7 cellular contexts compared by ENCODE assay signal in the genomic region with DNA sequence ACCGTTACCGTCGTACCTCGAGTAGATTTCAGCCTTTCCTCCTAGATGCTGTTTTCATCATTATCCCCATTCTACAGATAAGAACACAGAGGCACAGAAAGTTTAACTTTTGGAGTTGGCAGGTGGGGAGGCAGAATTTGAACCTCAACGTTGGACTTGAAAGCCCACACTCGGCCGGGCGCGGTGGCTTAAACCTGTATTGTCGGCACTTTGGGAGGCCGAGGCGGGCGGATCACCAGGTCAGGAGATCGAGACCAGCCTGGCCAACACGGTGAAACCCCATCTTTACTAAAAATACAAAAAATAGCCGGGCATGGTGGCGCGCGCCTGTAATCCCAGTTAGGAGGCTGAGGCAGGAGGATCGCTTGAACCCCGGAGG. TPM values are rescaled to one million over a fixed set of nuclear protein-coding genes. Genes with fewer than 3 reads are reported as not detected.
DNase-seq lines count a peak whose midpoint lies in the region; ATAC-seq and TF ChIP-seq lines count a peak whose summit lies in the region.

No MANE protein-coding gene starts in this region.

- no peaks in the 10 kb centered on the region for H3K9me3 Mint-ChIP-seq in activated naive CD8-positive, alpha-beta T cell (ENCODE audit: low read depth)
- H3K9me3 Mint-ChIP-seq in stimulated activated memory B cell treated with anti-CD40 and anti-IgM and Interleukin-4, amounts not matched to agents 10 μg/mL and 1 μg/mL and 100 μg/mL, for 72 hours: no peaks in the 10 kb centered on the region

- no peaks in the 10 kb centered on the region for H3K36me3 Mint-ChIP-seq in activated naive CD8-positive, alpha-beta T cell
- H3K36me3 Mint-ChIP-seq in stimulated activated memory B cell treated with anti-CD40 and anti-IgM and Interleukin-4, amounts not matched to agents 10 μg/mL and 1 μg/mL and 100 μg/mL, for 72 hours: no peaks in the 10 kb centered on the region

- H3K9me2 ChIP-seq in HCT116 (ENCODE audit: insufficient read depth): no peaks in the 10 kb centered on the region

- peaks cover 25% of the 10 kb centered on the region for H3K4me1 Mint-ChIP-seq in activated naive CD8-positive, alpha-beta T cell (ENCODE audit: low read depth)
- H3K4me1 Mint-ChIP-seq in stimulated activated memory B cell treated with anti-CD40 and anti-IgM and Interleukin-4, amounts not matched to agents 10 μg/mL and 1 μg/mL and 100 μg/mL, for 72 hours: peaks cover 33% of the 10 kb centered on the region

- H3K4me3 Mint-ChIP-seq in activated naive CD8-positive, alpha-beta T cell: peak overlapping the region; percentile 61
- peak overlapping the region; percentile 81 for H3K4me3 Mint-ChIP-seq in stimulated activated memory B cell treated with anti-CD40 and anti-IgM and Interleukin-4, amounts not matched to agents 10 μg/mL and 1 μg/mL and 100 μg/mL, for 72 hours

- TF ChIP-seq RAD21 in HCT116 (IDR thresholded peaks at IDR 0.05; ENCODE audit: low read depth): no peak

- H3K4me3 ChIP-seq in HCT116 (replicated peaks in 1 of 2; ENCODE audit: low read depth in 1 of 2, low read length in 2 of 2) (peak overlapping the region; percentile 69 to 75), iPS-20b (ENCODE audit: low read length) (peak overlapping the region; percentile 75)

- H3K27me3 Mint-ChIP-seq in activated naive CD8-positive, alpha-beta T cell: no peaks in the 10 kb centered on the region
- H3K27me3 Mint-ChIP-seq in stimulated activated memory B cell treated with anti-CD40 and anti-IgM and Interleukin-4, amounts not matched to agents 10 μg/mL and 1 μg/mL and 100 μg/mL, for 72 hours: no peaks in the 10 kb centered on the region

- H3K4me1 ChIP-seq in HCT116 (ENCODE audit: control insufficient read depth in 1 of 2, insufficient read depth in 2 of 2, low read length in 2 of 2) (peaks cover 0 to 15% of the 10 kb centered on the region in 2 experiments; a peak in 2 of 4 replicates), iPS-20b (ENCODE audit: insufficient read depth, low read length) (no peaks in the 10 kb centered on the region)

- H3K27ac ChIP-seq in HCT116 (ENCODE audit: low read depth, low read length) (peak overlapping the region; percentile 59), iPS-20b (ENCODE audit: low read length) (no peak overlapping the region)

- peak overlapping the region; percentile 18 for H2AFZ ChIP-seq in HCT116 (ENCODE audit: low read depth, low read length, poor library complexity, severe bottlenecking)

- peak overlapping the region; percentile 76 for H3K9ac ChIP-seq in HCT116 (ENCODE audit: low read length)
- H3K9ac ChIP-seq in iPS-20b (ENCODE audit: low read depth, low read length): peak overlapping the region; percentile 34; the same call in 1 of the 2 replicates

- peak overlapping the region; percentile 91 for H3K4me2 ChIP-seq in HCT116 (ENCODE audit: low read length)

- no peaks in the 10 kb centered on the region for H4K20me1 ChIP-seq in HCT116 (ENCODE audit: insufficient read depth)

- H3K36me3 ChIP-seq in HCT116 (ENCODE audit: control insufficient read depth in 1 of 2, insufficient read depth in 2 of 2, low read length in 2 of 2): no peaks in the 10 kb centered on the region
- H3K36me3 ChIP-seq in iPS-20b (ENCODE audit: insufficient read depth, low read depth, low read length): no peaks in the 10 kb centered on the region

- no peak overlapping the region for H3K27ac Mint-ChIP-seq in activated naive CD8-positive, alpha-beta T cell
- H3K27ac Mint-ChIP-seq in stimulated activated memory B cell treated with anti-CD40 and anti-IgM and Interleukin-4, amounts not matched to agents 10 μg/mL and 1 μg/mL and 100 μg/mL, for 72 hours: peak overlapping the region; percentile 81

- intact Hi-C loops in HCT116 (cut with micrococcal nuclease): no loop called here

- RAD21 ChIA-PET in HCT116 (lab: Charles Lee; ENCODE audit: low non-redundant PET in 1 of 2, low total read pairs in 2 of 2, uncharacterized antibody in 2 of 2, unreplicated experiment in 2 of 2): no interaction called here

- TF ChIP-seq CTCF in HCT116 (IDR thresholded peaks at IDR 0.05 in 2 of 3, conservative IDR thresholded peaks at IDR 0.05 in 1 of 3; ENCODE audit: borderline replicate concordance in 1 of 3, insufficient read depth in 1 of 3, low read depth in 2 of 3, low read length in 2 of 3): no peak

- ATAC-seq in HCT116 (peak; percentile 7; the same call in 1 of the 2 replicates), HG02642 (IDR thresholded peaks at IDR 0.05; ENCODE audit: poor library complexity, unreplicated experiment) (no peak)
- no peak for ATAC-seq in stimulated activated memory B cell treated with anti-CD40 and anti-IgM and Interleukin-4, amounts not matched to agents 10 μg/mL and 1 μg/mL and 100 μg/mL, for 72 hours

- TSS peak; percentile 88 for BruUV-seq in HCT116 (replicated peaks; lab: Mats Ljungman, UMichigan)

- POLR2A ChIA-PET in HCT116 (lab: Charles Lee): no interaction called here

- H3K9me3 ChIP-seq in HCT116 (ENCODE audit: control insufficient read depth in 1 of 2, insufficient read depth in 1 of 2, low read depth in 1 of 2, low read length in 2 of 2) (0 out of 4 replicates have a peak, but pooled peaks cover 0 to 8% of the 10 kb centered on the region in 2 experiments), iPS-20b (ENCODE audit: insufficient read depth, low read depth, low read length) (no peaks in the 10 kb centered on the region)

- no peak for DNase-seq in HCT116 (ENCODE audit: low read depth, low spot score)
- DNase-seq in NAMALWA (ENCODE audit: low spot score): no peak
- no peak for DNase-seq in NOMO-1 treated with dmso at 0.1 percent for 144 hours (lab: John Stamatoyannopoulos, UW; ENCODE audit: unreplicated experiment)

- H3K27me3 ChIP-seq in HCT116 (ENCODE audit: insufficient read depth, low read length) (no peaks in the 10 kb centered on the region), iPS-20b (ENCODE audit: insufficient read depth, low read length) (peaks cover 7% of the 10 kb centered on the region; the same call in 1 of the 2 replicates)

- no peak for TF ChIP-seq POLR2A in HCT116 (IDR thresholded peaks at IDR 0.05; ENCODE audit: borderline replicate concordance, extremely low read depth, insufficient read depth, insufficient read length)

- CTCF ChIA-PET in HCT116 (lab: Charles Lee): no interaction called here

- H3K79me2 ChIP-seq in HCT116 (ENCODE audit: insufficient read depth, low read length): no peaks in the 10 kb centered on the region

TF ChIP-seq in HCT116, 20 proteins besides CTCF, POLR2A, EP300 and RAD21:
- TF ChIP-seq YY1 (IDR thresholded peaks at IDR 0.05; ENCODE audit: extremely low read depth, insufficient replicate concordance, low read depth, low read length) (no peak), ZFX (IDR thresholded peaks at IDR 0.05) (peak; percentile 24; the same call in 1 of the 2 replicates)
- TF ChIP-seq, protein P1, sequence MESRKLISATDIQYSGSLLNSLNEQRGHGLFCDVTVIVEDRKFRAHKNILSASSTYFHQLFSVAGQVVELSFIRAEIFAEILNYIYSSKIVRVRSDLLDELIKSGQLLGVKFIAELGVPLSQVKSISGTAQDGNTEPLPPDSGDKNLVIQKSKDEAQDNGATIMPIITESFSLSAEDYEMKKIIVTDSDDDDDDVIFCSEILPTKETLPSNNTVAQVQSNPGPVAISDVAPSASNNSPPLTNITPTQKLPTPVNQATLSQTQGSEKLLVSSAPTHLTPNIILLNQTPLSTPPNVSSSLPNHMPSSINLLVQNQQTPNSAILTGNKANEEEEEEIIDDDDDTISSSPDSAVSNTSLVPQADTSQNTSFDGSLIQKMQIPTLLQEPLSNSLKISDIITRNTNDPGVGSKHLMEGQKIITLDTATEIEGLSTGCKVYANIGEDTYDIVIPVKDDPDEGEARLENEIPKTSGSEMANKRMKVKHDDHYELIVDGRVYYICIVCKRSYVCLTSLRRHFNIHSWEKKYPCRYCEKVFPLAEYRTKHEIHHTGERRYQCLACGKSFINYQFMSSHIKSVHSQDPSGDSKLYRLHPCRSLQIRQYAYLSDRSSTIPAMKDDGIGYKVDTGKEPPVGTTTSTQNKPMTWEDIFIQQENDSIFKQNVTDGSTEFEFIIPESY (IDR thresholded peaks at IDR 0.05; ENCODE audit: extremely low read depth, insufficient replicate concordance, low read length): no peak
TF ChIP-seq in HCT116: peak in this region for 1.

RNA-seq across cellular contexts. Expression of a gene that starts 11.5 kb away (rescaled TPM):
- 0.57 TPM for total RNA-seq in HCT116 (2021; ENCODE audit: unreplicated experiment)
- 0.27 and 0.34 TPM in 2 replicates for polyA plus RNA-seq in HCT116 (2012)

RNA-seq across cellular contexts. Expression of a gene that starts 13.9 kb away (rescaled TPM):
- 0.42 TPM for total RNA-seq in HCT116 (2021; ENCODE audit: unreplicated experiment)
- 0.30 and 0.51 TPM in 2 replicates for polyA plus RNA-seq in HCT116 (2012)

RNA-seq across cellular contexts. Expression of a gene that starts 31.5 kb away (rescaled TPM):
- 90.7 TPM for total RNA-seq in HCT116 (2021; ENCODE audit: unreplicated experiment)
- 79.4 and 89.3 TPM in 2 replicates for polyA plus RNA-seq in HCT116 (2012)

RNA-seq across cellular contexts. Expression of a gene that starts 50.8 kb away (rescaled TPM):
- total RNA-seq in HCT116 (2021; ENCODE audit: unreplicated experiment): 0.49 TPM
- 0.06 and 0.17 TPM in 2 replicates for polyA plus RNA-seq in HCT116 (2012)
